8 cellular contexts compared by ENCODE assay signal in genomic region chr6:156777577-156777865, GRCh38. TPM values are rescaled to one million over a fixed set of nuclear protein-coding genes. Genes with fewer than 3 reads are reported as not detected.
DNase-seq lines count a peak whose midpoint lies in the region; ATAC-seq, FAIRE-seq and TF ChIP-seq lines count a peak whose summit lies in the region.

No MANE protein-coding gene starts in this region.

- H3K4me3 ChIP-seq in adipocyte (ENCODE audit: low read length) (peak overlapping the region; percentile 88), HepG2 (replicated peaks in 1 of 3; ENCODE audit: insufficient read depth in 1 of 3, low read depth in 2 of 3, low read length in 3 of 3) (peak overlapping the region; percentile 72 to 95 (median 93)), urinary bladder (ENCODE audit: low read depth, low read length) (peak overlapping the region; percentile 99)

- intact Hi-C loops in Right ventricle myocardium superior (cut with DNase I) = loop anchor here (2.0 to 5.0 kb wide), 2 partner anchors 89 to 215 kb away; no protein-coding TSS in a partner anchor
- intact Hi-C loops in left ventricle myocardium superior (cut with micrococcal nuclease) = loop anchor here (5.0 kb wide), 1 partner anchor 90 kb away; no protein-coding TSS in a partner anchor
- intact Hi-C loops in HepG2 (cut with micrococcal nuclease; ENCODE audit: unreplicated experiment) = loop anchor here (1.0 to 5.0 kb wide), 3 partner anchors 57 to 215 kb away; no protein-coding TSS in a partner anchor

- peak overlapping the region; percentile 99 for H3K27ac ChIP-seq in HepG2 (ENCODE audit: extremely low read length, insufficient read depth, low read length)
- peak overlapping the region; percentile 99 for H3K27ac ChIP-seq in urinary bladder (ENCODE audit: low read depth)

- no peaks in the 10 kb centered on the region for H3K36me3 ChIP-seq in adipocyte (ENCODE audit: control insufficient read depth, insufficient read depth, low read length, severe bottlenecking)
- no peaks in the 10 kb centered on the region for H3K36me3 ChIP-seq in HepG2 (replicated peaks in 1 of 2; ENCODE audit: control insufficient read depth in 1 of 2, insufficient read depth in 2 of 2, low read length in 2 of 2)
- no peaks in the 10 kb centered on the region for H3K36me3 ChIP-seq in urinary bladder (ENCODE audit: insufficient read depth)

- POLR2A ChIA-PET in HepG2 (lab: Yijun Ruan, JAX) = interaction anchor here (0.6 to 1.9 kb wide), 6 partner anchors 57 to 244 kb away, joined by 3 to 10 read pairs (median 6); no protein-coding TSS in a partner anchor

- H3K4me1 ChIP-seq in adipocyte (ENCODE audit: control insufficient read depth, insufficient read depth, low read length) = peaks cover 39% of the 10 kb centered on the region
- H3K4me1 ChIP-seq in HepG2 (ENCODE audit: insufficient read depth, low read length) = peaks cover 25% of the 10 kb centered on the region
- H3K4me1 ChIP-seq in urinary bladder (ENCODE audit: insufficient read depth) = no peaks in the 10 kb centered on the region

- H3K79me2 ChIP-seq in HepG2 (ENCODE audit: insufficient read depth, low read length) = peaks cover 39% of the 10 kb centered on the region

- no peak for TF ChIP-seq EP300 in HepG2 (IDR thresholded peaks at IDR 0.05; ENCODE audit: low read depth in 2 of 2, low read length in 2 of 2)
- TF ChIP-seq EP300 in HepG2 (CRISPR knock-in tag; IDR thresholded peaks at IDR 0.05; ENCODE audit: borderline replicate concordance) = no peak

- BruUV-seq in HepG2 (replicated peaks; lab: Mats Ljungman, UMichigan) = no TSS peak

- no peak for FAIRE-seq in HepG2 (lab: Jason Lieb, UNC)
- FAIRE-seq in GM12892 (lab: Jason Lieb, UNC) = no peak

- H3K9me3 ChIP-seq in adipocyte (ENCODE audit: control insufficient read depth, low read length) = no peaks in the 10 kb centered on the region
- no peaks in the 10 kb centered on the region for H3K9me3 ChIP-seq in HepG2 (ENCODE audit: low read length)

- peak; percentile 9 to 61; a peak in 2 of 4 replicates for TF ChIP-seq POLR2A in HepG2 (IDR thresholded peaks at IDR 0.05; ENCODE audit: insufficient read depth in 1 of 2, low read depth in 2 of 2, low read length in 2 of 2)
- no peak; the same call in 1 of the 2 replicates for TF ChIP-seq POLR2A in GM12892 (IDR thresholded peaks at IDR 0.05; ENCODE audit: low read depth, low read length)

- no peak overlapping the region for H2AFZ ChIP-seq in HepG2 (ENCODE audit: low read length)

- no peak for TF ChIP-seq CTCF in HepG2 (CRISPR knock-in tag; IDR thresholded peaks at IDR 0.05)

- CTCF ChIA-PET in HepG2 (lab: Yijun Ruan, JAX; ENCODE audit: low intra/inter-chr PET ratio, low total read pairs) = no interaction called here

- WGBS in HepG2 (ENCODE audit: low lambda C conversion rate) = 5% methylated on average over 13 of the region's 57 CpGs
- under 1% methylated on average over 54 of the region's 57 CpGs for WGBS in urinary bladder

- H3K27me3 ChIP-seq in adipocyte (replicated peaks; ENCODE audit: control insufficient read depth, insufficient read depth, low read length) = no peaks in the 10 kb centered on the region
- H3K27me3 ChIP-seq in HepG2 (ENCODE audit: control insufficient read depth in 1 of 2, insufficient read depth in 2 of 2, low read length in 2 of 2) = no peaks in the 10 kb centered on the region; a peak in 1 of 5 replicates

- no peak for DNase-seq in Right ventricle myocardium superior
- no peak for DNase-seq in left ventricle myocardium superior
- DNase-seq in adipocyte (ENCODE audit: low read depth) = no peak
- DNase-seq in HepG2 (ENCODE audit: low spot score) = no peak
- DNase-seq in GM12892 (ENCODE audit: insufficient read length) = no peak
- no peak for DNase-seq in stimulated activated CD4-positive, alpha-beta T cell treated with anti-CD3 and anti-CD28 coated beads, Interleukin-2, amount 100 ng/mL, for 24 hours

- H4K20me1 ChIP-seq in HepG2 (ENCODE audit: insufficient read depth, low read length) = peaks cover 28% of the 10 kb centered on the region

- in situ Hi-C loops in HepG2 (cut with HindIII; ENCODE audit: extremely low pct_ligation_motif_present, low pct_unique_long_range_greater_than_20kb) = no loop called here

- H3K9ac ChIP-seq in adipocyte (ENCODE audit: low read length) (peak overlapping the region; percentile 97), HepG2 (ENCODE audit: insufficient read depth, low read depth, low read length) (peak overlapping the region; percentile 96)

- ATAC-seq in Right ventricle myocardium superior (ENCODE audit: poor library complexity) (peak; percentile 18), left ventricle myocardium superior (no peak), HepG2 (no peak), GM19328 (IDR thresholded peaks at IDR 0.05; ENCODE audit: unreplicated experiment) (no peak)

- no peak for TF ChIP-seq RAD21 in HepG2 (CRISPR knock-in tag; IDR thresholded peaks at IDR 0.05)

- peak overlapping the region; percentile 81 for H3K4me2 ChIP-seq in HepG2 (ENCODE audit: low read depth, low read length)

TF ChIP-seq in HepG2, 621 proteins besides CTCF, POLR2A, EP300 and RAD21 (continues in another document):
- TF ChIP-seq CAMTA2 (CRISPR knock-in tag; IDR thresholded peaks at IDR 0.05; ENCODE audit: borderline replicate concordance) (no peak), HIVEP1 (CRISPR knock-in tag; IDR thresholded peaks at IDR 0.05) (no peak), ZNF740 (CRISPR knock-in tag; IDR thresholded peaks at IDR 0.05) (no peak), ZNF703 (CRISPR knock-in tag; IDR thresholded peaks at IDR 0.05; ENCODE audit: borderline replicate concordance) (no peak), GRHL1 (CRISPR knock-in tag; conservative IDR thresholded peaks at IDR 0.05) (no peak)

RNA-seq across cellular contexts. Expression of gene ARID1B, which starts 0.3 kb away (rescaled TPM):
- 49.2 TPM for total RNA-seq in Right ventricle myocardium superior
- total RNA-seq in left ventricle myocardium superior = 46.6 TPM
- 32.6 and 38.0 TPM in 2 replicates for total RNA-seq in HepG2 (2016; rRNA removed; fragmentation: Illumina TruSeq; extraction: Trizol)
- 41.7 TPM in 2 replicates for total RNA-seq in HepG2 (2016; cell fraction: cytosol; rRNA removed; fragmentation: Illumina TruSeq; extraction: Trizol; ENCODE audit: low read depth)
- total RNA-seq in HepG2 (2016; cell fraction: insoluble cytoplasmic fraction; rRNA removed; fragmentation: Illumina TruSeq; extraction: Trizol) = 30.2 and 35.7 TPM in 2 replicates
- 16.5 and 21.3 TPM in 2 replicates for total RNA-seq in HepG2 (2016; cell fraction: membrane; rRNA removed; fragmentation: Illumina TruSeq; extraction: Trizol)
- 130 and 139 TPM in 2 replicates for total RNA-seq in HepG2 (2016; cell fraction: nucleus; rRNA removed; fragmentation: Illumina TruSeq; extraction: Trizol)
- polyA plus RNA-seq in HepG2 (2011; rRNA removed) = 20.1 and 22.5 TPM in 2 replicates
- 13.6 and 13.8 TPM in 2 replicates for polyA plus RNA-seq in HepG2 (2011; cell fraction: cytosol; rRNA removed)
- 47.4 and 49.3 TPM in 2 replicates for polyA plus RNA-seq in HepG2 (2011; cell fraction: nucleus; rRNA removed)
- 25.2 and 26.7 TPM in 2 replicates for polyA plus RNA-seq in HepG2 (2012)
- 1.8 and 2.0 TPM in 2 replicates for polyA plus RNA-seq in HepG2 (2016; cell fraction: cytosol; fragmentation: Illumina TruSeq; extraction: Trizol; ENCODE audit: low read depth)
- 27.9 and 32.0 TPM in 2 replicates for polyA plus RNA-seq in HepG2 (2016; cell fraction: insoluble cytoplasmic fraction; fragmentation: Illumina TruSeq; extraction: Trizol; ENCODE audit: low read depth)
- 5.4 and 5.7 TPM in 2 replicates for polyA plus RNA-seq in HepG2 (2016; cell fraction: membrane; fragmentation: Illumina TruSeq; extraction: Trizol; ENCODE audit: low read depth)
- 44.9 and 47.2 TPM in 2 replicates for polyA plus RNA-seq in HepG2 (2016; cell fraction: nucleus; fragmentation: Illumina TruSeq; extraction: Trizol; ENCODE audit: insufficient read depth, low read depth)
- 77.4 and 128 TPM in 2 replicates for polyA minus RNA-seq in HepG2 (2011; rRNA and poly(A)+ RNA removed; ENCODE audit: low replicate concordance)
- 40.2 and 55.4 TPM in 2 replicates for polyA minus RNA-seq in HepG2 (2011; cell fraction: cytosol; rRNA and poly(A)+ RNA removed)
- 329 and 355 TPM in 2 replicates for polyA minus RNA-seq in HepG2 (2011; cell fraction: nucleus; rRNA and poly(A)+ RNA removed)
- 213 TPM for total RNA-seq in urinary bladder
- polyA plus RNA-seq in urinary bladder = 36.2 TPM
- polyA plus RNA-seq in GM12892 (2012; ENCODE audit: missing spikeins) = 42.4 TPM
